12 cellular contexts compared by ENCODE assay signal in genomic region chr2:45919711-45920111, GRCh38.
DNase-seq lines count a peak whose midpoint lies in the region; ATAC-seq and TF ChIP-seq lines count a peak whose summit lies in the region.
"Had no signal": no experiment of that assay in that cellular context is flagged by ENCODE, and none has a peak within 500 bp of the region (broad histone marks: within the 10 kb centered on the region; RNA-seq: fewer than 3 reads in every experiment).

No MANE protein-coding gene starts in this region.

- peaks cover 24 to 67% (median 42%) of the 10 kb centered on the region in 10 experiments for H3K4me1 ChIP-seq in BLaER1 treated with 17β-estradiol and CSF1 and Interleukin-3, amounts not matched to agents 10 nM and 100 nM
- H3K4me1 ChIP-seq in esophagus (ENCODE audit: control insufficient read depth in 2 of 2, insufficient read depth in 2 of 2, low read length in 1 of 2), result peaks cover 0 to 9% of the 10 kb centered on the region in 2 donors
- peaks cover 0 to 39% (median 11%) of the 10 kb centered on the region in 6 donors for H3K4me1 ChIP-seq in spleen

- intact Hi-C loops in spleen (cut with DNase I; ENCODE audit: low total_unique reads), result no loop called here

- peak overlapping the region in 4 of 10 experiments; percentile 1 to 37 (median 28); a peak in 3 of 20 replicates for H3K4me3 ChIP-seq in BLaER1 treated with 17β-estradiol and CSF1 and Interleukin-3, amounts not matched to agents 10 nM and 100 nM
- H3K4me3 ChIP-seq in esophagus (ENCODE audit: low read depth in 1 of 2, low read length in 2 of 2) (no peak overlapping the region), spleen (no peak overlapping the region)
- H3K4me3 ChIP-seq: GM23338 had no signal

- no peak for TF ChIP-seq CTCF in spleen (IDR thresholded peaks at IDR 0.05 in 8 of 11, conservative IDR thresholded peaks at IDR 0.05 in 3 of 11)

- no peak for TF ChIP-seq POLR2A in spleen (IDR thresholded peaks at IDR 0.05)

- WGBS in esophagus, 2 donors, result 46 to 56% methylated on average over 3 of the region's 3 CpGs
- 49 to 70% (median 64%) methylated on average over 3 of the region's 3 CpGs for WGBS in spleen, 5 donors

- peaks cover 0 to 88% (median 53%) of the 10 kb centered on the region in 11 experiments; a peak in 16 of 22 replicates for H4K20me1 ChIP-seq in BLaER1 treated with 17β-estradiol and CSF1 and Interleukin-3, amounts not matched to agents 10 nM and 100 nM

- peaks cover 0 to 40% (median 26%) of the 10 kb centered on the region in 11 experiments; a peak in 13 of 22 replicates for H3K36me3 ChIP-seq in BLaER1 treated with 17β-estradiol and CSF1 and Interleukin-3, amounts not matched to agents 10 nM and 100 nM
- H3K36me3 ChIP-seq in esophagus (ENCODE audit: control insufficient read depth in 2 of 2, insufficient read depth in 2 of 2, low read length in 1 of 2), result no peaks in the 10 kb centered on the region
- no peaks in the 10 kb centered on the region for H3K36me3 ChIP-seq in spleen

- peak overlapping the region in 4 of 11 experiments; percentile 19 to 58 (median 43); a peak in 4 of 22 replicates for H3K9ac ChIP-seq in BLaER1 treated with 17β-estradiol and CSF1 and Interleukin-3, amounts not matched to agents 10 nM and 100 nM

- peak overlapping the region; percentile 56 to 92 (median 84) for H3K4me2 ChIP-seq in BLaER1 treated with 17β-estradiol and CSF1 and Interleukin-3, amounts not matched to agents 10 nM and 100 nM
- H3K4me2 ChIP-seq: GM23338 had no signal

- peaks cover 0 to 20% (median 8%) of the 10 kb centered on the region in 11 experiments; a peak in 11 of 22 replicates for H3K9me3 ChIP-seq in BLaER1 treated with 17β-estradiol and CSF1 and Interleukin-3, amounts not matched to agents 10 nM and 100 nM (replicated peaks in 1 of 11)
- H3K9me3 ChIP-seq in esophagus (ENCODE audit: control insufficient read depth in 2 of 2, insufficient read depth in 1 of 2, low read depth in 1 of 2, low read length in 1 of 2) (no peaks in the 10 kb centered on the region), spleen (no peaks in the 10 kb centered on the region)

- DNase-seq in spleen, result no peak
- DNase-seq in ecto neural progenitor cell (ENCODE audit: low spot score), result no peak
- DNase-seq in activated CD4-positive, alpha-beta T cell treated with anti-CD3 and anti-CD28 coated beads, Interleukin-2, amount 50 U/mL, for 4 hours, result no peak
- DNase-seq in A172 (ENCODE audit: low spot score), result no peak
- DNase-seq: activated CD8-positive, alpha-beta T cell treated with anti-CD3 and anti-CD28 coated beads for 36 hours; midbrain; NCI-H2227 treated with DMSO at 0.1 percent for 48 hours had no signal

- H3K27ac ChIP-seq in BLaER1 treated with 17β-estradiol and CSF1 and Interleukin-3, amounts not matched to agents 10 nM and 100 nM, result peak overlapping the region in 9 of 11 experiments; percentile 19 to 71 (median 53); a peak in 17 of 22 replicates
- H3K27ac ChIP-seq in esophagus (ENCODE audit: low read depth in 2 of 2, low read length in 1 of 2), result peak overlapping the region; percentile 63 to 68
- peak overlapping the region in 3 of 8 donors; percentile 55 to 64 (median 58) for H3K27ac ChIP-seq in spleen

- H3K27me3 ChIP-seq in BLaER1 treated with 17β-estradiol and CSF1 and Interleukin-3, amounts not matched to agents 10 nM and 100 nM, result no peaks in the 10 kb centered on the region
- H3K27me3 ChIP-seq in esophagus (ENCODE audit: control insufficient read depth in 1 of 2, insufficient read depth in 2 of 2, low read length in 2 of 2) (no peaks in the 10 kb centered on the region), spleen (replicated peaks in 1 of 7) (no peaks in the 10 kb centered on the region)

- ATAC-seq in GM19025 (IDR thresholded peaks at IDR 0.05; ENCODE audit: low read depth, unreplicated experiment) (peak; percentile 52), HG03432 (IDR thresholded peaks at IDR 0.05; ENCODE audit: unreplicated experiment) (peak; percentile 66)
- ATAC-seq: activated CD8-positive, alpha-beta T cell treated with anti-CD3 and anti-CD28 coated beads for 36 hours; GM23338 had no signal
